Comparison of ENCODE assay signal across 14 cellular contexts in the genomic region with DNA sequence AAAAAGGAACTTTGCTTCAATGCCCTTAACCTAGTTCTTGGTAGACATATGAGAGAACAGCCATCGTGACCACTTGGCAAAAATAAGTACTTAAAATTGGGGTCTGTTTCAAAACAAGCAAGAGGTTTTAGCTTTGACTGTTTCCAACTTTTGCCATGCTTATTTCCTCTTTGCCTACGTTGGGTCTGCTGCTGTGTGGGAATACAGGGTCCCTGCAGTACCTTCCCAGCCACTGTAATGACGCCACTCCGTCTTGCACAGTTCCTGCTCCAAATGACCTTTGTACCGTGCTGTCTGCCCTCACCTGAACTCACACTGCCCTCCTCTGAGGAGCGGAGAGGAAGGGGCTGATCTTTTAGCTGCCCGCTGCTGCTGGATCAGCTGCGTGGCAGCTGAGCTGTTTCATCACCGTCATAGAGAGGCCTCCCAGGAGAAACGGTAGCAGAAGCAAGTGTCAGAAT.
DNase-seq lines count a peak whose midpoint lies in the region; ATAC-seq and TF ChIP-seq lines count a peak whose summit lies in the region.
"Had no signal": no experiment of that assay in that cellular context is flagged by ENCODE, and none has a peak within 500 bp of the region (broad histone marks: within the 10 kb centered on the region; RNA-seq: fewer than 3 reads in every experiment).

No MANE protein-coding gene starts in this region.

- no peak overlapping the region for H3K23ac ChIP-seq in trophoblast cell (ENCODE audit: low read length)

- H4K91ac ChIP-seq in trophoblast cell (ENCODE audit: low read depth, low read length) = no peak overlapping the region

- H3K4me1 ChIP-seq in GM23248 (ENCODE audit: insufficient read depth) (peaks cover 23% of the 10 kb centered on the region), right atrium auricular region (no peaks in the 10 kb centered on the region), trophoblast cell (ENCODE audit: control insufficient read depth in 1 of 2, insufficient read depth in 2 of 2, low read length in 2 of 2) (peaks cover 0 to 3% of the 10 kb centered on the region in 2 experiments)

- H3K4me3 ChIP-seq in GM23248 (no peak overlapping the region), astrocyte of the spinal cord (ENCODE audit: low read depth, low read length) (no peak overlapping the region), right atrium auricular region (no peak overlapping the region), trophoblast cell (ENCODE audit: low read depth, low read length) (no peak overlapping the region)
- H3K4me3 ChIP-seq: BLaER1 had no signal

- H3K79me2 ChIP-seq in GM23248 (ENCODE audit: insufficient read depth) = no peaks in the 10 kb centered on the region
- H3K79me2 ChIP-seq in trophoblast cell (ENCODE audit: control insufficient read depth, insufficient read depth, low read length, poor library complexity) = no peaks in the 10 kb centered on the region

- H2BK12ac ChIP-seq in trophoblast cell (ENCODE audit: low read length) = no peak overlapping the region

- H4K20me1 ChIP-seq in GM23248 (ENCODE audit: insufficient read depth) = no peaks in the 10 kb centered on the region
- H4K20me1 ChIP-seq: BLaER1 had no signal

- H2AK5ac ChIP-seq in trophoblast cell (ENCODE audit: low read length) = no peak overlapping the region

- no peak overlapping the region for H4K12ac ChIP-seq in trophoblast cell (ENCODE audit: low read depth, low read length)

- no peak overlapping the region for H2BK120ac ChIP-seq in trophoblast cell (ENCODE audit: insufficient read depth, low read length, poor library complexity)

- H3K4ac ChIP-seq in trophoblast cell (ENCODE audit: low read depth, low read length) = no peak overlapping the region

- H3K9me3 ChIP-seq in GM23248 (ENCODE audit: low read depth) (no peaks in the 10 kb centered on the region), right atrium auricular region (no peaks in the 10 kb centered on the region), trophoblast cell (ENCODE audit: insufficient read depth, low read depth, low read length) (no peaks in the 10 kb centered on the region)
- H3K9me3 ChIP-seq: BLaER1 had no signal

- peak; percentile 31 for DNase-seq in GM23248
- DNase-seq in astrocyte of the spinal cord (ENCODE audit: low read depth, low spot score) = peak; percentile 35
- peak; percentile 52 for DNase-seq in right atrium auricular region (ENCODE audit: low spot score)
- peak; percentile 18 to 26 for DNase-seq in trophoblast cell
- no peak for DNase-seq in NCI-H345 (lab: John Stamatoyannopoulos, UW)
- DNase-seq in epidermal melanocyte (ENCODE audit: insufficient read length, low spot score) = no peak
- DNase-seq in NAMALWA (ENCODE audit: low spot score) = no peak
- DNase-seq: activated CD4-positive, alpha-beta memory T cell treated with anti-CD3 and anti-CD28 coated beads, Interleukin-2, amount 10 ng/mL, durations not matched to agents 7 days and 5 days; foreskin melanocyte; KG1; NCI-H2081 treated with DMSO at 0.1 percent for 48 hours; stimulated activated naive CD8-positive, alpha-beta T cell treated with anti-CD3 and anti-CD28 coated beads, Interleukin-15, amount 100 ng/mL, for 72 hours had no signal

- no peaks in the 10 kb centered on the region for H3K27me3 ChIP-seq in GM23248 (replicated peaks; ENCODE audit: insufficient read depth)
- H3K27me3 ChIP-seq in right atrium auricular region = no peaks in the 10 kb centered on the region
- no peaks in the 10 kb centered on the region for H3K27me3 ChIP-seq in trophoblast cell (ENCODE audit: insufficient read depth, low read length)
- H3K27me3 ChIP-seq: BLaER1 had no signal

- no peak for ATAC-seq in GM18519 (IDR thresholded peaks at IDR 0.05; ENCODE audit: low FRiP score, unreplicated experiment)
- ATAC-seq: stimulated activated naive CD8-positive, alpha-beta T cell treated with anti-CD3 and anti-CD28 coated beads, Interleukin-15, amount 100 ng/mL, for 72 hours had no signal

- H3K9ac ChIP-seq in GM23248 = no peak overlapping the region
- H3K9ac ChIP-seq in trophoblast cell (ENCODE audit: low read length) = no peak overlapping the region
- H3K9ac ChIP-seq: BLaER1 had no signal

- TF ChIP-seq CTCF in astrocyte of the spinal cord (IDR thresholded peaks at IDR 0.05; ENCODE audit: low read depth, low read length) (no peak), right atrium auricular region (IDR thresholded peaks at IDR 0.05) (no peak)

- H3K36me3 ChIP-seq in GM23248 (ENCODE audit: low read depth) (0 out of 2 replicates have a peak, but pooled peaks cover under 1% of the 10 kb centered on the region), right atrium auricular region (peaks cover 18% of the 10 kb centered on the region), trophoblast cell (ENCODE audit: control insufficient read depth in 1 of 2, insufficient read depth in 2 of 2, low read length in 2 of 2) (no peaks in the 10 kb centered on the region)

- 62 to 69% methylated on average over 10 of the region's 10 CpGs for WGBS in GM23248 (ENCODE audit: low coverage in 1 of 2, low lambda C conversion rate in 2 of 2, missing lambda C conversion rate in 2 of 2), 2 experiments
- no CpG with 5 or more reads among the region's 10 CpGs for WGBS in trophoblast cell (ENCODE audit: extremely low coverage, insufficient coverage, insufficient read length)

- H3K18ac ChIP-seq in trophoblast cell (ENCODE audit: low read length) = no peak overlapping the region

- no peak overlapping the region for H2BK5ac ChIP-seq in trophoblast cell (ENCODE audit: low read depth, low read length, poor library complexity)

- H2AFZ ChIP-seq in GM23248 (no peak overlapping the region), trophoblast cell (ENCODE audit: insufficient read depth, low read length, poor library complexity) (no peak overlapping the region)

- H3F3A ChIP-seq in GM23248 (ENCODE audit: insufficient read depth) = peaks cover 53% of the 10 kb centered on the region

- no peaks in the 10 kb centered on the region for H3K9me2 ChIP-seq in GM23248 (ENCODE audit: insufficient read depth)

- H3K4me2 ChIP-seq in GM23248 (ENCODE audit: unreplicated experiment) (peak overlapping the region; percentile 57), trophoblast cell (ENCODE audit: low read length) (no peak overlapping the region)
- H3K4me2 ChIP-seq: BLaER1 had no signal

- H3K14ac ChIP-seq in trophoblast cell (ENCODE audit: low read length) = no peak overlapping the region

- in situ Hi-C loops in GM23248 (cut with MboI) = no loop called here
- in situ Hi-C loops in astrocyte of the spinal cord (cut with HindIII; ENCODE audit: low sequenced_read_pairs) = no loop called here

- no peak overlapping the region for H4K8ac ChIP-seq in trophoblast cell (ENCODE audit: low read depth, low read length)

- H3K27ac ChIP-seq in GM23248 (no peak overlapping the region), right atrium auricular region (no peak overlapping the region), trophoblast cell (ENCODE audit: low read depth, low read length) (no peak overlapping the region)
- H3K27ac ChIP-seq: BLaER1 had no signal

- no peaks in the 10 kb centered on the region for H3K79me1 ChIP-seq in trophoblast cell (ENCODE audit: low read length)

Comparison
In these comparisons a context has a peak if more than half of its experiments do, and no peak if none do; other contexts are left out.
1. DNase-seq: peak in GM23248 (single experiment), astrocyte of the spinal cord (single experiment), right atrium auricular region (single experiment) and trophoblast cell (2 of 2); none in NCI-H345 (single experiment), epidermal melanocyte (single experiment) and NAMALWA (single experiment).